ENCODE assay signal across 20 cellular contexts in the genomic region with DNA sequence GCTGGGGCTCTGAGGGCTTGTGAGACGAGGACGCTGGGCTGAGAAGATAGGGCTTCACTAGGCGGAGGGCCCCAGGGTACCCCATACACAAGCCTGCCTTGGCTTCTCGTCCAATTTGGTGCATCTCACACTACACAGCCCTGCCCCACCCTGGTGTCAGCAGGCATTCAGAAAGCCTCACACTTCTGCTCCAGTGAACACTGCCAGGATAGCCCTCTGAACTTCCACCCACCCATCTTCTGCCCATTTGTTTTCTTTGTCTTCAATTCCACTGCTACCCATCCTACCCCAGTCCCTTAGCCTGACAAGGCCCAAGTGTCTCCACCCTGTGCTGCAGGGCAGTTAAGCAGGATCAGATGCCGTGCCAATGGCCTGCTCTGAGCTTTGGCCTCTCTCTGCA. TPM values are rescaled to one million over a fixed set of nuclear protein-coding genes. Genes with fewer than 3 reads are reported as not detected.
A peak's percentile ranks its signal among the peaks of the same experiment; 100 is the strongest.
DNase-seq lines count a peak whose midpoint lies in the region; ATAC-seq and TF ChIP-seq lines count a peak whose summit lies in the region.
"Had no signal": no experiment of that assay in that cellular context is flagged by ENCODE, and none has a peak within 500 bp of the region (broad histone marks: within the 10 kb centered on the region; RNA-seq: fewer than 3 reads in every experiment).

No MANE protein-coding gene starts in this region.

- H3K9me3 ChIP-seq in CD4-positive, alpha-beta T cell (ENCODE audit: control insufficient read depth, low read length) = no peaks in the 10 kb centered on the region
- no peaks in the 10 kb centered on the region for H3K9me3 ChIP-seq in PC-9 (ENCODE audit: insufficient read depth, low read depth)
- H3K9me3 ChIP-seq: BE2C, gastrocnemius medialis, lower lobe of right lung, right lobe of liver, testis had no signal

- peak overlapping the region; percentile 84 for H3K4me2 ChIP-seq in PC-9

- H3K27ac Mint-ChIP-seq in CD4-positive, alpha-beta T cell = peak overlapping the region; percentile 77
- peak overlapping the region in 4 of 6 donors; percentile 1 to 99 (median 46) for H3K27ac Mint-ChIP-seq in immature natural killer cell

- peak overlapping the region; percentile 54 for H3K4me3 Mint-ChIP-seq in CD4-positive, alpha-beta T cell
- H3K4me3 Mint-ChIP-seq in immature natural killer cell = peak overlapping the region in 3 of 5 donors; percentile 2 to 23 (median 17)

- peaks cover 28% of the 10 kb centered on the region for H3F3A ChIP-seq in PC-9 (ENCODE audit: insufficient read depth, low read depth)

- H3K27me3 ChIP-seq in ACC112 (ENCODE audit: insufficient read depth, low read length) (no peaks in the 10 kb centered on the region), PC-9 (ENCODE audit: insufficient read depth, low read depth) (no peaks in the 10 kb centered on the region)
- no peaks in the 10 kb centered on the region for H3K27me3 ChIP-seq in CD4-positive, alpha-beta T cell (ENCODE audit: control insufficient read depth, insufficient read depth, low read length)
- H3K27me3 ChIP-seq: BE2C, gastrocnemius medialis, right lobe of liver, testis had no signal

- H3K36me3 ChIP-seq in ACC112 (ENCODE audit: insufficient read depth, low read length) (peaks cover 23% of the 10 kb centered on the region), PC-9 (ENCODE audit: low read depth) (peaks cover 25% of the 10 kb centered on the region; the same call in 1 of the 2 replicates)

- H3K27ac ChIP-seq in ACC112 (ENCODE audit: low read depth, low read length) (peak overlapping the region; percentile 84; the same call in 1 of the 2 replicates), PC-9 (no peak overlapping the region)
- H3K27ac ChIP-seq in CD4-positive, alpha-beta T cell (ENCODE audit: low read depth, low read length) = no peak overlapping the region
- H3K27ac ChIP-seq: gastrocnemius medialis, lower lobe of right lung, right lobe of liver, testis had no signal

- intact Hi-C loops in CD4-positive, alpha-beta T cell (cut with DNase I, micrococcal nuclease) = loop anchor here in 1 of 2 experiments (1.0 to 5.0 kb wide), 3 partner anchors 12 to 553 kb away; partner anchors contain the start of genes CEP164, PCSK7 and RNF214
- intact Hi-C loops in PC-9 (cut with micrococcal nuclease; ENCODE audit: unreplicated experiment) = loop anchor here (5.0 kb wide), 1 partner anchor 333 kb away; no protein-coding TSS in a partner anchor

- H3K4me1 ChIP-seq in ACC112 (ENCODE audit: control insufficient read depth, insufficient read depth, low read length, unreplicated experiment) = peaks cover 19% of the 10 kb centered on the region
- peaks cover 32% of the 10 kb centered on the region for H3K4me1 ChIP-seq in PC-9 (replicated peaks; ENCODE audit: insufficient read depth)
- H3K4me1 ChIP-seq: BE2C had no signal

- H2AFZ ChIP-seq in ACC112 (ENCODE audit: low read length, unreplicated experiment) = no peak overlapping the region
- no peak overlapping the region for H2AFZ ChIP-seq in PC-9

- no peak for TF ChIP-seq CTCF in CD4-positive, alpha-beta T cell (IDR thresholded peaks at IDR 0.05)
- TF ChIP-seq CTCF in PC-9 (conservative IDR thresholded peaks at IDR 0.05) = no peak

- no peaks in the 10 kb centered on the region for H4K20me1 ChIP-seq in PC-9 (ENCODE audit: insufficient read depth)

- H3K4me3 ChIP-seq in ACC112 (ENCODE audit: low read depth, low read length) = no peak overlapping the region
- no peak overlapping the region; the same call in 1 of the 2 replicates for H3K4me3 ChIP-seq in PC-9
- H3K4me3 ChIP-seq: gastrocnemius medialis, lower lobe of right lung, right lobe of liver, testis had no signal

- no peaks in the 10 kb centered on the region for H3K9me3 Mint-ChIP-seq in CD4-positive, alpha-beta T cell
- H3K9me3 Mint-ChIP-seq in immature natural killer cell = no peaks in the 10 kb centered on the region
- H3K9me3 Mint-ChIP-seq: activated T-cell treated with anti-CD3 and anti-CD28 coated beads, Interleukin-2, amount 50 U/mL, for 72 hours had no signal

- CTCF ChIA-PET in CD4-positive, alpha-beta T cell (lab: Charles Lee) = no interaction called here
- CTCF ChIA-PET in PC-9 (lab: Charles Lee) = no interaction called here

- ATAC-seq in CD4-positive, alpha-beta T cell (ENCODE audit: poor library complexity) = no peak
- ATAC-seq in GM21423 (IDR thresholded peaks at IDR 0.05; ENCODE audit: unreplicated experiment) (no peak), HG02970 (IDR thresholded peaks at IDR 0.05; ENCODE audit: low FRiP score, unreplicated experiment) (no peak), HG03139 (IDR thresholded peaks at IDR 0.05; ENCODE audit: unreplicated experiment) (no peak)
- ATAC-seq: activated T-cell treated with anti-CD3 and anti-CD28 coated beads, Interleukin-2, amount 50 U/mL, for 72 hours; gastrocnemius medialis; lower lobe of right lung had no signal

- peaks cover 63% of the 10 kb centered on the region for H3K36me3 Mint-ChIP-seq in CD4-positive, alpha-beta T cell (ENCODE audit: low read depth)
- peaks cover 14 to 25% (median 20%) of the 10 kb centered on the region in 3 donors for H3K36me3 Mint-ChIP-seq in immature natural killer cell

- peaks cover 25% of the 10 kb centered on the region for H3K79me2 ChIP-seq in ACC112 (ENCODE audit: control insufficient read depth, insufficient read depth, low read length, unreplicated experiment)
- peaks cover 25% of the 10 kb centered on the region for H3K79me2 ChIP-seq in PC-9 (ENCODE audit: low read depth)

- H3K9me2 ChIP-seq in PC-9 (ENCODE audit: insufficient read depth) = no peaks in the 10 kb centered on the region

- no peaks in the 10 kb centered on the region for H3K27me3 Mint-ChIP-seq in CD4-positive, alpha-beta T cell
- peaks cover 15 to 18% (median 17%) of the 10 kb centered on the region in 3 donors for H3K27me3 Mint-ChIP-seq in immature natural killer cell (ENCODE audit: low read depth in 3 of 3)

- H3K4me1 Mint-ChIP-seq in CD4-positive, alpha-beta T cell (ENCODE audit: low read depth) = peaks cover 38% of the 10 kb centered on the region
- H3K4me1 Mint-ChIP-seq in immature natural killer cell = peaks cover 30 to 32% of the 10 kb centered on the region in 2 donors

- POLR2A ChIA-PET in CD4-positive, alpha-beta T cell (lab: Charles Lee) = interaction anchor here (1.2 to 4.8 kb wide), 5 partner anchors 12 to 324 kb away, joined by 3 to 64 read pairs (median 5); partner anchors contain the start of genes SIK3 and ZPR1
- POLR2A ChIA-PET in PC-9 (lab: Charles Lee; ENCODE audit: unreplicated experiment) = no interaction called here

- no TSS peak for BruUV-seq in PC-9 (replicated peaks; lab: Mats Ljungman, UMichigan)

- DNase-seq in CD4-positive, alpha-beta T cell = no peak
- DNase-seq in PC-9 = no peak
- no peak for DNase-seq in immature natural killer cell
- DNase-seq in RKO (ENCODE audit: low spot score) = no peak
- DNase-seq: activated CD4-positive, alpha-beta T cell treated with anti-CD3 and anti-CD28 coated beads for 4 hours; activated T-cell treated with anti-CD3 and anti-CD28 coated beads, Interleukin-2, amount 50 U/mL, for 72 hours; aorta; BE2C; gastrocnemius medialis; KG1; lower lobe of right lung; NCI-H1436; right lobe of liver; stimulated activated CD4-positive, alpha-beta T cell treated with anti-CD3 and anti-CD28 coated beads, Interleukin-1b, Interleukin-23, amount 100 ng/mL, for 48 hours; testis had no signal

RNA-seq across cellular contexts. Expression of gene BUD13, which starts 1.9 kb away (rescaled TPM):
- total RNA-seq in CD4-positive, alpha-beta T cell = 10 to 100 TPM in 1 of 2 experiments, 1 to 10 TPM in 1; 9.2 to 10.1 TPM
- total RNA-seq in PC-9 (2021) = 13.5 and 16.4 TPM in 2 replicates
- polyA plus RNA-seq in immature natural killer cell = 10 to 100 TPM in 1 of 3 donors, 1 to 10 TPM in 2; 5.7 to 16.0 (median 7.0) TPM

RNA-seq across cellular contexts. Expression of gene ZPR1, which starts 13.2 kb away (rescaled TPM):
- total RNA-seq in CD4-positive, alpha-beta T cell = 100 to 1,000 TPM; 117 to 118 TPM
- total RNA-seq in PC-9 (2021) = 29.6 and 33.0 TPM in 2 replicates
- polyA plus RNA-seq in immature natural killer cell = 10 to 100 TPM; 27.8 to 34.3 (median 31.5) TPM

RNA-seq across cellular contexts. Expression of gene APOA5, which starts 17.0 kb away (rescaled TPM):
- total RNA-seq in CD4-positive, alpha-beta T cell = not detected
- total RNA-seq in PC-9 (2021) = not detected in 2 replicates
- polyA plus RNA-seq in immature natural killer cell = not detected
- total RNA-seq: activated T-cell treated with anti-CD3 and anti-CD28 coated beads, Interleukin-2, amount 50 U/mL, for 72 hours; aorta; endothelial cell of umbilical vein had no signal
- polyA plus RNA-seq: aorta, endothelial cell of umbilical vein had no signal

RNA-seq across cellular contexts. Expression of gene APOA4, which starts 48.4 kb away (rescaled TPM):
- total RNA-seq in CD4-positive, alpha-beta T cell = not detected
- not detected in 2 replicates for total RNA-seq in PC-9 (2021)
- not detected for polyA plus RNA-seq in immature natural killer cell
- total RNA-seq: activated T-cell treated with anti-CD3 and anti-CD28 coated beads, Interleukin-2, amount 50 U/mL, for 72 hours; aorta; endothelial cell of umbilical vein; lower lobe of right lung; testis had no signal
- polyA plus RNA-seq: endothelial cell of umbilical vein had no signal

RNA-seq across cellular contexts. Expression of gene APOC3, which starts 55.0 kb away (rescaled TPM):
- total RNA-seq in CD4-positive, alpha-beta T cell = not detected
- total RNA-seq in PC-9 (2021) = not detected in 2 replicates
- polyA plus RNA-seq in immature natural killer cell = not detected
- total RNA-seq: activated T-cell treated with anti-CD3 and anti-CD28 coated beads, Interleukin-2, amount 50 U/mL, for 72 hours; aorta; endothelial cell of umbilical vein; lower lobe of right lung had no signal
- polyA plus RNA-seq: endothelial cell of umbilical vein had no signal
